ENCODE assay signal across 30 cellular contexts in the genomic region with DNA sequence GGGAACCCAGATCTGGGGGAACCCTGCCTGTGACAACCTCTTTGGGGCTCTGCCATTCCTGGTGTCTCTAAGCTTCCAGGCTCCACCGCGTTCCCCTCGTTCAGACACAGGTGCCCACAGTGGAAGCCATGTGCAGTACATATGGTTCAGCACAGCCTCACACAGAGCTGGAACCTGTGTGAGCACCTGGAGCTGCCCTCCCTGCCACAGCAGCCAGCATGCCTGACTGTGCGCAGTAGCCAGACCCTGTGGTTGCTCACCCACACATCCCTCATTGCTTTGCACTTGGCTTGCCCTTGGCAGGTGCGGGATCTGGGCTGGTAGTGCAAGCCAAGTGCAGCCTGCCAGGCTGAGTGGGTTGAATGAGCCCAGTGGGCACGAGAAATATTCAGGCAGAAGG.
"Had no signal": no experiment of that assay in that cellular context is flagged by ENCODE, and none has a peak within 500 bp of the region (broad histone marks: within the 10 kb centered on the region; RNA-seq: fewer than 3 reads in every experiment).

No MANE protein-coding gene starts in this region.

- H3K4me1 Mint-ChIP-seq: activated CD4-positive, alpha-beta memory T cell treated with anti-CD3 and anti-CD28 coated beads, Interleukin-2, amount 10 ng/mL, durations not matched to agents 7 days and 5 days; activated CD4-positive, alpha-beta T cell treated with anti-CD3 and anti-CD28 coated beads for 36 hours; activated CD4-positive, alpha-beta T cell treated with anti-CD3 and anti-CD28 coated beads, Interleukin-2, amount 10 ng/mL, durations not matched to agents 24 days and 14 days; activated naive CD4-positive, alpha-beta T cell treated with anti-CD3 and anti-CD28 coated beads, Interleukin-2, amount 10 ng/mL, durations not matched to agents 7 days and 5 days; central memory CD8-positive, alpha-beta T cell had no signal

- DNase-seq: activated CD4-positive, alpha-beta memory T cell treated with anti-CD3 and anti-CD28 coated beads, Interleukin-2, amount 10 ng/mL, durations not matched to agents 7 days and 5 days; activated CD4-positive, alpha-beta T cell treated with anti-CD3 and anti-CD28 coated beads for 36 hours; activated CD4-positive, alpha-beta T cell treated with anti-CD3 and anti-CD28 coated beads, Interleukin-2, amount 10 ng/mL, durations not matched to agents 24 days and 14 days; activated CD4-positive, alpha-beta T cell treated with anti-CD3 and anti-CD28 coated beads, Interleukin-2, amount 50 U/mL, for 4 hours; activated CD4-positive, CD25-positive, alpha-beta regulatory T cell; activated CD4-positive, CD25-positive, alpha-beta regulatory T cell treated with anti-CD3 and anti-CD28 coated beads, Interleukin-2, amount 50 U/mL, for 72 hours; activated CD8-positive, alpha-beta memory T cell treated with anti-CD3 and anti-CD28 coated beads, Interleukin-2, amount 50 U/mL, for 48 hours; activated gamma-delta T cell; activated naive CD4-positive, alpha-beta T cell; activated naive CD4-positive, alpha-beta T cell treated with anti-CD3 and anti-CD28 coated beads, Interleukin-2, amount 10 ng/mL, durations not matched to agents 7 days and 5 days; activated T-cell treated with anti-CD3 and anti-CD28 coated beads for 4 hours; activated T-cell treated with anti-CD3 and anti-CD28 coated beads, Interleukin-2, amount 50 U/mL, for 24 hours; activated T-cell treated with anti-CD3 and anti-CD28 coated beads, Interleukin-2, amount 50 U/mL, for 72 hours; amniotic stem cell; anterior cingulate cortex; brain microvascular endothelial cell; cortex of kidney; effector CD8-positive, alpha-beta T cell; esophagus squamous epithelium; foreskin melanocyte; T-helper 2 cell had no signal

- H3K27ac ChIP-seq: brain microvascular endothelial cell, epithelial cell of prostate, esophagus squamous epithelium, gastroesophageal sphincter had no signal

- H3K27me3 ChIP-seq: brain microvascular endothelial cell, esophagus squamous epithelium, gastroesophageal sphincter had no signal

- H3K9me3 ChIP-seq: gastroesophageal sphincter had no signal

- H3K4me1 ChIP-seq: esophagus squamous epithelium, gastroesophageal sphincter had no signal

- FAIRE-seq: astrocyte, bronchial epithelial cell, colon, endometrium, endothelial cell of umbilical vein had no signal

- H3K4me3 Mint-ChIP-seq: activated CD4-positive, alpha-beta memory T cell treated with anti-CD3 and anti-CD28 coated beads, Interleukin-2, amount 10 ng/mL, durations not matched to agents 7 days and 5 days; activated CD4-positive, alpha-beta T cell treated with anti-CD3 and anti-CD28 coated beads for 36 hours; activated CD4-positive, alpha-beta T cell treated with anti-CD3 and anti-CD28 coated beads, Interleukin-2, amount 10 ng/mL, durations not matched to agents 24 days and 14 days; activated naive CD4-positive, alpha-beta T cell treated with anti-CD3 and anti-CD28 coated beads, Interleukin-2, amount 10 ng/mL, durations not matched to agents 7 days and 5 days; activated naive CD8-positive, alpha-beta T cell; activated T-cell treated with anti-CD3 and anti-CD28 coated beads, Interleukin-2, amount 50 U/mL, for 24 hours; activated T-cell treated with anti-CD3 and anti-CD28 coated beads, Interleukin-2, amount 50 U/mL, for 72 hours; central memory CD8-positive, alpha-beta T cell had no signal

- H3K4me3 ChIP-seq: esophagus squamous epithelium, gastroesophageal sphincter had no signal

- H3K27me3 Mint-ChIP-seq: activated CD4-positive, alpha-beta memory T cell treated with anti-CD3 and anti-CD28 coated beads, Interleukin-2, amount 10 ng/mL, durations not matched to agents 7 days and 5 days; activated CD4-positive, alpha-beta T cell treated with anti-CD3 and anti-CD28 coated beads for 36 hours; activated CD4-positive, alpha-beta T cell treated with anti-CD3 and anti-CD28 coated beads, Interleukin-2, amount 10 ng/mL, durations not matched to agents 24 days and 14 days; activated naive CD4-positive, alpha-beta T cell treated with anti-CD3 and anti-CD28 coated beads, Interleukin-2, amount 10 ng/mL, durations not matched to agents 7 days and 5 days; activated naive CD8-positive, alpha-beta T cell; activated T-cell treated with anti-CD3 and anti-CD28 coated beads, Interleukin-2, amount 50 U/mL, for 24 hours; central memory CD8-positive, alpha-beta T cell had no signal

- H3K36me3 Mint-ChIP-seq: activated naive CD4-positive, alpha-beta T cell treated with anti-CD3 and anti-CD28 coated beads, Interleukin-2, amount 10 ng/mL, durations not matched to agents 7 days and 5 days; activated naive CD8-positive, alpha-beta T cell had no signal

- H3K9me3 Mint-ChIP-seq: activated CD4-positive, alpha-beta memory T cell treated with anti-CD3 and anti-CD28 coated beads, Interleukin-2, amount 10 ng/mL, durations not matched to agents 7 days and 5 days; activated CD4-positive, alpha-beta T cell treated with anti-CD3 and anti-CD28 coated beads, Interleukin-2, amount 10 ng/mL, durations not matched to agents 24 days and 14 days had no signal

- H3K27ac Mint-ChIP-seq: activated CD4-positive, alpha-beta memory T cell treated with anti-CD3 and anti-CD28 coated beads, Interleukin-2, amount 10 ng/mL, durations not matched to agents 7 days and 5 days; activated CD4-positive, alpha-beta T cell treated with anti-CD3 and anti-CD28 coated beads for 36 hours; activated CD4-positive, alpha-beta T cell treated with anti-CD3 and anti-CD28 coated beads, Interleukin-2, amount 10 ng/mL, durations not matched to agents 24 days and 14 days; activated naive CD4-positive, alpha-beta T cell treated with anti-CD3 and anti-CD28 coated beads, Interleukin-2, amount 10 ng/mL, durations not matched to agents 7 days and 5 days; activated naive CD8-positive, alpha-beta T cell; activated T-cell treated with anti-CD3 and anti-CD28 coated beads, Interleukin-2, amount 50 U/mL, for 24 hours; activated T-cell treated with anti-CD3 and anti-CD28 coated beads, Interleukin-2, amount 50 U/mL, for 72 hours had no signal

- H3K36me3 ChIP-seq: brain microvascular endothelial cell, esophagus squamous epithelium, gastroesophageal sphincter had no signal

- ATAC-seq: activated CD4-positive, alpha-beta T cell treated with anti-CD3 and anti-CD28 coated beads for 36 hours; activated T-cell treated with anti-CD3 and anti-CD28 coated beads, Interleukin-2, amount 50 U/mL, for 72 hours; gastroesophageal sphincter had no signal
